1 cellular context compared by ENCODE assay signal in the genomic region with DNA sequence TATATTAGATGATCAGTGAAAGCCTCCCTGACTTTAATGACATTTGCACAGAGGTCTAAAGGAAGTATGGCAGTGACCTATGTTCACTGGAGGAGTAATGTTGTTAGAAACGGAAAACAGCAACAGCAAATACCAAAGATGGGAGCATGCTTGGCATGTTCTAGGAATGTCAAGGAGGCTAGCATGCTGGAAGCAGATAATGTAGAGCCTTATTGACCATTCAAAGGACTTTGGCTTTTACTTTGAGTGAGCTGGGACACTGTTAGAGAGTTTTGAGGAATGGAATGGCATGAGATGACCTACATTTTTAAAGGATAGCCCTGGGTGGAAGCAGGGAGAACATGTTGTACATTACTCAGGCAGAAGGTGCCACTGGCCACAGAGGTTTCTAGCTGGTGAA.
TF ChIP-seq lines count a peak whose summit lies in the region.

No MANE protein-coding gene starts in this region.

TF ChIP-seq in GM12891, 5 proteins besides CTCF, POLR2A, EP300 and RAD21:
- TF ChIP-seq PAX5 (IDR thresholded peaks at IDR 0.05; ENCODE audit: insufficient read depth, low read length, severe bottlenecking) (no peak), SPI1 (IDR thresholded peaks at IDR 0.05; ENCODE audit: low read depth, low read length) (no peak), POU2F2 (IDR thresholded peaks at IDR 0.05; ENCODE audit: low read depth, low read length) (no peak), TAF1 (IDR thresholded peaks at IDR 0.05; ENCODE audit: low read depth, low read length) (no peak), POLR2AphosphoS5 (IDR thresholded peaks at IDR 0.05; ENCODE audit: low read depth, low read length) (no peak)
